ENCODE assay signal across 8 cellular contexts in the genomic region with DNA sequence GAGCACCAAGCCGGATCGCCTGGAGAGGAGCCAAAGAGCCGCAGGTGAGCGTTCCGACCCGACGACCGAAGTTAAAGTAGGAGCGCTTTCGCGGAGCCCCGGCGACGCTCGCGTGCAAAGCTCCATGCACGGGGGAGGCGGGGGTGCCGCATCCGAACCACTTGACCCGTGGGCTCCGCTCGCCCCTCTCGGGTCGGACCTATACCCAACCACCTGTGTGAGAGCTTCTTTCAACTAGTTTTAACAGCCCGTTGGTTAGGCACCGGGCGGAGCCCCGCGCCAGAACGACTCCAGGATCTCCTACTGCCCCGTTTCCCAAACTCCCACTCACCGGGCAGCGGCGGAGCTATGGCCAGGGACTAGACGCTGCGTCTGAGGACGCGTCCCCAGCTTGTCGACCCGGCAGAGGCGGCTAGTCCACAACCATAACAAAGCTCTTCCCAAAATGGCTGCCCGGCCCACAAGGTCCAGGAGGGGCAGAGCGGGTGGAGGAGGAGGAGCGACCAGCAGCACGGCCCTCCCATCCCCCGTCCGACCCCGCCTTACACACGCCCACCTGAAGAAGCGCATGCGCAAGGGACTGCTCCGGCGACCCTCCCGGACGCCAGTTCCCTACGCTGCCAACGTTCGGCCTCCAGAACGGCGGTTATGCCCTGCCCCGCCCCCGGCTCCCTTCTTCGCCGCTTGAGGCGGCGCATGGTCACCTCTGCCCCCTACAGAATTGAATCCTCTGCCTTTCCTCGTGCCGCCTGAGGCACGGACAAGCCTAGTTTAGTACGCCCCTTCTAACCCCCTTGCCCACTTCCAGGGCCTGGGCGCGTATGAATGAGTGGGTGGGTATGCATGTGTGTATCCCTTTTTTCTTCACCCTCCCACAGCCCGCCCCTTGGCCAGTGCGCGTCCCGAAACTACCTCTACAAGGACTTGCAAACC. TPM values are rescaled to one million over a fixed set of nuclear protein-coding genes. Genes with fewer than 3 reads are reported as not detected.
DNase-seq lines count a peak whose midpoint lies in the region; FAIRE-seq and TF ChIP-seq lines count a peak whose summit lies in the region.

A gene with protein sequence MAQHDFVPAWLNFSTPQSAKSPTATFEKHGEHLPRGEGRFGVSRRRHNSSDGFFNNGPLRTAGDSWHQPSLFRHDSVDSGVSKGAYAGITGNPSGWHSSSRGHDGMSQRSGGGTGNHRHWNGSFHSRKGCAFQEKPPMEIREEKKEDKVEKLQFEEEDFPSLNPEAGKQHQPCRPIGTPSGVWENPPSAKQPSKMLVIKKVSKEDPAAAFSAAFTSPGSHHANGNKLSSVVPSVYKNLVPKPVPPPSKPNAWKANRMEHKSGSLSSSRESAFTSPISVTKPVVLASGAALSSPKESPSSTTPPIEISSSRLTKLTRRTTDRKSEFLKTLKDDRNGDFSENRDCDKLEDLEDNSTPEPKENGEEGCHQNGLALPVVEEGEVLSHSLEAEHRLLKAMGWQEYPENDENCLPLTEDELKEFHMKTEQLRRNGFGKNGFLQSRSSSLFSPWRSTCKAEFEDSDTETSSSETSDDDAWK (minus strand): TSS at position 453 of the 933 bp plus-strand sequence. CDS start 27,446 bp downstream, outside the sequence.

- 2% methylated on average over 69 of the region's 77 CpGs; no CpG with 5 or more reads in 1 of the 2 experiments for WGBS in H1 (ENCODE audit: extremely low coverage in 1 of 2, insufficient coverage in 1 of 2, insufficient read length in 1 of 2, insufficient replicate concordance in 2 of 2, low coverage in 1 of 2, low lambda C conversion rate in 2 of 2, missing lambda C conversion rate in 1 of 2), 2 experiments

- H2BK12ac ChIP-seq in H1 (ENCODE audit: low read depth, low read length) = peak within 1 kb of the TSS; percentile 89; the same call in 1 of the 2 replicates

- H2AK5ac ChIP-seq in H1 (ENCODE audit: low read depth, low read length) = peak within 1 kb of the TSS; percentile 70; the same call in 1 of the 2 replicates

- peak within 1 kb of the TSS; percentile 99; the same call in 1 of the 2 replicates for H4K8ac ChIP-seq in H1 (ENCODE audit: extremely low read depth, insufficient read depth, low read length)

- no peak for TF ChIP-seq CTCF in GM20000 (IDR thresholded peaks at IDR 0.05; ENCODE audit: extremely low read depth, missing control alignments)
- TF ChIP-seq CTCF in H1 (IDR thresholded peaks at IDR 0.05; ENCODE audit: control extremely low read depth in 1 of 3, insufficient read depth in 1 of 3, low read depth in 1 of 3, low read length in 3 of 3) = peak in 1 of 3 experiments; percentile 2; a peak in 2 of 4 replicates

- peak within 1 kb of the TSS; percentile 100 for H3K18ac ChIP-seq in H1 (ENCODE audit: extremely low read depth, low read length)

- H3K9ac ChIP-seq in H1 (replicated peaks in 1 of 4; ENCODE audit: extremely low read depth in 1 of 4, low read depth in 3 of 4, low read length in 3 of 4) = peak within 1 kb of the TSS; percentile 91 to 99 (median 98)

- H3K23me2 ChIP-seq in H1 (ENCODE audit: low read depth, low read length) = peaks cover 7% of the 10 kb centered on the region

- H2AFZ ChIP-seq in H1 (ENCODE audit: low read length) = peak within 1 kb of the TSS; percentile 58; the same call in 1 of the 2 replicates

- H3K27ac ChIP-seq in H1 (ENCODE audit: low read depth, low read length) = peak within 1 kb of the TSS; percentile 93

- no peaks in the 10 kb centered on the region for H3K79me1 ChIP-seq in H1 (ENCODE audit: low read depth, low read length)

- H3K9me3 ChIP-seq in H1 (ENCODE audit: insufficient read depth in 2 of 2, low read depth in 1 of 2, low read length in 1 of 2) = no peaks in the 10 kb centered on the region

- peak within 1 kb of the TSS; percentile 88 for H3K56ac ChIP-seq in H1 (replicated peaks; ENCODE audit: insufficient read length, low read depth, low read length)

- H3K79me2 ChIP-seq in H1 (ENCODE audit: control insufficient read depth in 1 of 2, insufficient read depth in 2 of 2, low read length in 2 of 2) = peaks cover 19 to 84% of the 10 kb centered on the region in 2 experiments

- H3K23ac ChIP-seq in H1 (ENCODE audit: insufficient read length) = no peak within 1 kb of the TSS

- CTCF ChIA-PET in H1 (lab: Charles Lee; ENCODE audit: partially characterized antibody) = interaction anchor here (1.0 kb wide), 1 partner anchor 10 kb away, joined by 3 read pairs; no protein-coding TSS in a partner anchor

- H2BK5ac ChIP-seq in H1 (ENCODE audit: low read depth, low read length) = peak within 1 kb of the TSS; percentile 99

- DNase-seq in COR-L47 (lab: John Stamatoyannopoulos, UW) (peak; percentile 77), GM20000 (ENCODE audit: low spot score) (peak; percentile 95), HT1080 (ENCODE audit: low read depth) (peak; percentile 95), NOMO-1 treated with DMSO at 0.1 percent for 48 hours (lab: John Stamatoyannopoulos, UW; ENCODE audit: unreplicated experiment) (peak; percentile 96), H1 (ENCODE audit: low read depth in 1 of 2, low spot score in 2 of 2) (peak; percentile 93 to 98), mesenteric fat pad (ENCODE audit: low spot score) (peak; percentile 99)
- DNase-seq in activated CD8-positive, alpha-beta memory T cell treated with anti-CD3 and anti-CD28 coated beads for 48 hours (ENCODE audit: low read depth in 2 of 3, low spot score in 2 of 3) = peak; percentile 93 to 95 (median 95)
- DNase-seq in stimulated activated CD8-positive, alpha-beta memory T cell treated with anti-CD3 and anti-CD28 coated beads, Interleukin-15, amount 100 ng/mL, for 24 hours (ENCODE audit: low read depth) = peak; percentile 93

- H2BK120ac ChIP-seq in H1 (replicated peaks; ENCODE audit: low read depth, low read length) = peak within 1 kb of the TSS; percentile 38

- peak within 1 kb of the TSS; percentile 82 for H3K4ac ChIP-seq in H1 (replicated peaks; ENCODE audit: insufficient read length, low read depth, low read length)

- H3K36me3 ChIP-seq in H1 (ENCODE audit: control insufficient read depth in 2 of 4, insufficient read depth in 4 of 4, low read length in 3 of 4) = peaks cover 0 to 9% (median 0%) of the 10 kb centered on the region in 4 experiments; a peak in 2 of 8 replicates

- H4K20me1 ChIP-seq in H1 (replicated peaks in 1 of 2; ENCODE audit: control insufficient read depth in 1 of 2, insufficient read depth in 2 of 2, low read length in 2 of 2) = peaks cover 2 to 5% of the 10 kb centered on the region in 2 experiments

- peak within 1 kb of the TSS; percentile 87 to 97 for H3K4me2 ChIP-seq in H1 (ENCODE audit: insufficient read depth in 1 of 2, low read depth in 2 of 2, low read length in 2 of 2)

- peak; percentile 18 to 29; a peak in 2 of 4 replicates for TF ChIP-seq RAD21 in H1 (IDR thresholded peaks at IDR 0.05 in 1 of 2, conservative IDR thresholded peaks at IDR 0.05 in 1 of 2; ENCODE audit: low read depth in 2 of 2, low read length in 2 of 2)

- H3K14ac ChIP-seq in H1 (ENCODE audit: insufficient read length) = no peak within 1 kb of the TSS

- H3K4me1 ChIP-seq in H1 (replicated peaks in 1 of 4; ENCODE audit: control insufficient read depth in 3 of 4, insufficient read depth in 4 of 4, low read length in 3 of 4) = peaks cover 0 to 6% (median under 1%) of the 10 kb centered on the region in 4 experiments; a peak in 5 of 7 replicates

- H2BK15ac ChIP-seq in H1 (ENCODE audit: low read length) = peak within 1 kb of the TSS; percentile 61; the same call in 1 of the 2 replicates

- H2BK20ac ChIP-seq in H1 (ENCODE audit: low read length) = no peak within 1 kb of the TSS

- no peaks in the 10 kb centered on the region for H3K27me3 ChIP-seq in H1 (replicated peaks in 1 of 4; ENCODE audit: control insufficient read depth in 3 of 4, extremely low read depth in 1 of 4, insufficient read depth in 3 of 4, low read length in 3 of 4)

- POLR2A ChIA-PET in H1 (lab: Charles Lee; ENCODE audit: partially characterized antibody) = interaction anchor here (0.6 to 2.6 kb wide), 35 partner anchors 8 to 559 kb away, joined by 3 to 20 read pairs (median 4); a partner anchor contains a TSS

- no peak for FAIRE-seq in H1 (lab: Jason Lieb, UNC)

- peak within 1 kb of the TSS; percentile 94 for H4K91ac ChIP-seq in H1 (replicated peaks; ENCODE audit: insufficient read length, low read length)

- no peak for TF ChIP-seq EP300 in H1 (IDR thresholded peaks at IDR 0.05; ENCODE audit: borderline replicate concordance in 1 of 2, low read depth in 2 of 2, low read length in 2 of 2)

- peak; percentile 59 to 97 for TF ChIP-seq POLR2A in H1 (IDR thresholded peaks at IDR 0.05; ENCODE audit: control extremely low read depth in 1 of 2, low read depth in 2 of 2, low read length in 2 of 2)

- H3K4me3 ChIP-seq in H1 (ENCODE audit: extremely low read depth in 1 of 4, insufficient read depth in 2 of 4, low read depth in 3 of 4, low read length in 4 of 4) = peak within 1 kb of the TSS; percentile 96 to 99 (median 98)

- peak within 1 kb of the TSS; percentile 89 for H4K5ac ChIP-seq in H1 (ENCODE audit: insufficient read length, low read depth, low read length)

TF ChIP-seq in H1, 55 proteins besides CTCF, POLR2A, EP300 and RAD21 (continues in another document):
- TF ChIP-seq, protein P1, sequence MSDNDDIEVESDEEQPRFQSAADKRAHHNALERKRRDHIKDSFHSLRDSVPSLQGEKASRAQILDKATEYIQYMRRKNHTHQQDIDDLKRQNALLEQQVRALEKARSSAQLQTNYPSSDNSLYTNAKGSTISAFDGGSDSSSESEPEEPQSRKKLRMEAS (IDR thresholded peaks at IDR 0.05) = peak; percentile 52; the same call in 1 of the 2 replicates
- TF ChIP-seq TAF1 (IDR thresholded peaks at IDR 0.05; ENCODE audit: low read depth, low read length) (peak; percentile 87), EGR1 (IDR thresholded peaks at IDR 0.05; ENCODE audit: borderline replicate concordance, low read depth, low read length) (no peak), RBBP5 (IDR thresholded peaks at IDR 0.05; ENCODE audit: borderline replicate concordance, low read depth, low read length) (peak; percentile 78; the same call in 1 of the 2 replicates), GTF2F1 (IDR thresholded peaks at IDR 0.05; ENCODE audit: borderline replicate concordance, low read depth, low read length) (no peak), TBP (IDR thresholded peaks at IDR 0.05; ENCODE audit: low read depth, low read length) (peak; percentile 77)

RNA-seq across cellular contexts. Expression of the gene that starts here (rescaled TPM):
- 92.7 and 99.6 TPM in 2 replicates for total RNA-seq in HT1080 (2014; rRNA removed; shearing (Covaris generic))
- 80.9 and 102 TPM in 2 replicates for polyA plus RNA-seq in HT1080 (2015; cell fraction: cytosol; rRNA removed)
- polyA plus RNA-seq in HT1080 (2015; cell fraction: nucleus; rRNA removed) = 169 and 173 TPM in 2 replicates
- total RNA-seq in H1 (2021; fragmentation: NEBNext Ultra II Directional; extraction: Animal tissue kit (Norgen Biotek cat#: 25700)) = 119 and 126 TPM in 2 replicates
- 46.6 and 70.1 TPM in 2 replicates for polyA plus RNA-seq in H1 (2011; rRNA removed)
- polyA plus RNA-seq in H1 (2011; cell fraction: cytosol; rRNA removed) = 60.3 TPM
- 55.3 TPM for polyA plus RNA-seq in H1 (2011; cell fraction: nucleus; rRNA removed)
- polyA plus RNA-seq in H1 (2012, experiment 1 of 2) = 63.5 to 72.5 TPM (median 67.4 TPM) in 4 replicates
- polyA plus RNA-seq in H1 (2012, experiment 2 of 2) = 13.0 TPM
- 65.3 TPM for polyA plus RNA-seq in H1 (2013, experiment 1 of 2)
- polyA plus RNA-seq in H1 (2013, experiment 2 of 2) = 63.8 TPM
- polyA minus RNA-seq in H1 (2011; rRNA and poly(A)+ RNA removed) = 113 and 115 TPM in 2 replicates
- 76.2 TPM for polyA minus RNA-seq in H1 (2011; cell fraction: cytosol; rRNA and poly(A)+ RNA removed)
- 173 TPM for polyA minus RNA-seq in H1 (2011; cell fraction: nucleus; rRNA and poly(A)+ RNA removed)
- total RNA-seq in mesenteric fat pad = 80.2 TPM

Comparison
In these comparisons a context has a peak if more than half of its experiments do, and no peak if none do; other contexts are left out.
1. Peak in every context shown above with its lines: DNase-seq, H3K4me3 ChIP-seq and H3K27ac ChIP-seq.